In genomic region chr15:70504305-70504951, GRCh38 we compare ENCODE assay signal across 1 cellular context.
TF ChIP-seq lines count a peak whose summit lies in the region.

No MANE protein-coding gene starts in this region.

TF ChIP-seq in GM12878, 131 proteins besides CTCF, POLR2A, EP300 and RAD21 (continued from another document):
- no peak for TF ChIP-seq POLR2AphosphoS2 (IDR thresholded peaks at IDR 0.05; ENCODE audit: low read depth, low read length)
- 0 out of 2 replicates have a peak, but pooled peaks have one; percentile 31 for TF ChIP-seq CBFB (IDR thresholded peaks at IDR 0.05; ENCODE audit: low read depth)
- TF ChIP-seq, protein P1, sequence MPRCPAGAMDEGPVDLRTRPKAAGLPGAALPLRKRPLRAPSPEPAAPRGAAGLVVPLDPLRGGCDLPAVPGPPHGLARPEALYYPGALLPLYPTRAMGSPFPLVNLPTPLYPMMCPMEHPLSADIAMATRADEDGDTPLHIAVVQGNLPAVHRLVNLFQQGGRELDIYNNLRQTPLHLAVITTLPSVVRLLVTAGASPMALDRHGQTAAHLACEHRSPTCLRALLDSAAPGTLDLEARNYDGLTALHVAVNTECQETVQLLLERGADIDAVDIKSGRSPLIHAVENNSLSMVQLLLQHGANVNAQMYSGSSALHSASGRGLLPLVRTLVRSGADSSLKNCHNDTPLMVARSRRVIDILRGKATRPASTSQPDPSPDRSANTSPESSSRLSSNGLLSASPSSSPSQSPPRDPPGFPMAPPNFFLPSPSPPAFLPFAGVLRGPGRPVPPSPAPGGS (IDR thresholded peaks at IDR 0.05; ENCODE audit: borderline replicate concordance, insufficient read depth, low read depth, low read length, poor library complexity, severe bottlenecking) = peak; percentile 45
- TF ChIP-seq BHLHE40 (IDR thresholded peaks at IDR 0.05; ENCODE audit: borderline replicate concordance in 1 of 2, low read depth in 2 of 2, low read length in 1 of 2) = 0 out of 4 replicates have a peak, but pooled peaks have one; percentile 6 to 13
- TF ChIP-seq, protein P2, sequence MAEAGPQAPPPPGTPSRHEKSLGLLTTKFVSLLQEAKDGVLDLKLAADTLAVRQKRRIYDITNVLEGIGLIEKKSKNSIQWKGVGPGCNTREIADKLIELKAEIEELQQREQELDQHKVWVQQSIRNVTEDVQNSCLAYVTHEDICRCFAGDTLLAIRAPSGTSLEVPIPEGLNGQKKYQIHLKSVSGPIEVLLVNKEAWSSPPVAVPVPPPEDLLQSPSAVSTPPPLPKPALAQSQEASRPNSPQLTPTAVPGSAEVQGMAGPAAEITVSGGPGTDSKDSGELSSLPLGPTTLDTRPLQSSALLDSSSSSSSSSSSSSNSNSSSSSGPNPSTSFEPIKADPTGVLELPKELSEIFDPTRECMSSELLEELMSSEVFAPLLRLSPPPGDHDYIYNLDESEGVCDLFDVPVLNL (IDR thresholded peaks at IDR 0.05; ENCODE audit: low read depth, low read length) = no peak
- TF ChIP-seq, protein P3, sequence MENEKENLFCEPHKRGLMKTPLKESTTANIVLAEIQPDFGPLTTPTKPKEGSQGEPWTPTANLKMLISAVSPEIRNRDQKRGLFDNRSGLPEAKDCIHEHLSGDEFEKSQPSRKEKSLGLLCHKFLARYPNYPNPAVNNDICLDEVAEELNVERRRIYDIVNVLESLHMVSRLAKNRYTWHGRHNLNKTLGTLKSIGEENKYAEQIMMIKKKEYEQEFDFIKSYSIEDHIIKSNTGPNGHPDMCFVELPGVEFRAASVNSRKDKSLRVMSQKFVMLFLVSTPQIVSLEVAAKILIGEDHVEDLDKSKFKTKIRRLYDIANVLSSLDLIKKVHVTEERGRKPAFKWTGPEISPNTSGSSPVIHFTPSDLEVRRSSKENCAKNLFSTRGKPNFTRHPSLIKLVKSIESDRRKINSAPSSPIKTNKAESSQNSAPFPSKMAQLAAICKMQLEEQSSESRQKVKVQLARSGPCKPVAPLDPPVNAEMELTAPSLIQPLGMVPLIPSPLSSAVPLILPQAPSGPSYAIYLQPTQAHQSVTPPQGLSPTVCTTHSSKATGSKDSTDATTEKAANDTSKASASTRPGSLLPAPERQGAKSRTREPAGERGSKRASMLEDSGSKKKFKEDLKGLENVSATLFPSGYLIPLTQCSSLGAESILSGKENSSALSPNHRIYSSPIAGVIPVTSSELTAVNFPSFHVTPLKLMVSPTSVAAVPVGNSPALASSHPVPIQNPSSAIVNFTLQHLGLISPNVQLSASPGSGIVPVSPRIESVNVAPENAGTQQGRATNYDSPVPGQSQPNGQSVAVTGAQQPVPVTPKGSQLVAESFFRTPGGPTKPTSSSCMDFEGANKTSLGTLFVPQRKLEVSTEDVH (IDR thresholded peaks at IDR 0.05; ENCODE audit: low read depth, partially characterized antibody) = no peak
- 0 out of 3 replicates have a peak, but pooled peaks have one; percentile 45 for TF ChIP-seq POU2F2 (IDR thresholded peaks at IDR 0.05; ENCODE audit: borderline replicate concordance, low read depth, low read length)
- no peak for TF ChIP-seq MLLT1 (IDR thresholded peaks at IDR 0.05)
- TF ChIP-seq, protein P4, sequence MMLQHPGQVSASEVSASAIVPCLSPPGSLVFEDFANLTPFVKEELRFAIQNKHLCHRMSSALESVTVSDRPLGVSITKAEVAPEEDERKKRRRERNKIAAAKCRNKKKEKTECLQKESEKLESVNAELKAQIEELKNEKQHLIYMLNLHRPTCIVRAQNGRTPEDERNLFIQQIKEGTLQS (IDR thresholded peaks at IDR 0.05; ENCODE audit: borderline replicate concordance, extremely low read depth, low read depth, low read length) = no peak; the same call in 1 of the 2 replicates
- 0 out of 2 replicates have a peak, but pooled peaks have one; percentile 32 for TF ChIP-seq MEF2A (IDR thresholded peaks at IDR 0.05; ENCODE audit: insufficient read depth, low read depth, low read length)
- TF ChIP-seq TAF1 (IDR thresholded peaks at IDR 0.05; ENCODE audit: borderline replicate concordance, low read depth, low read length) = 0 out of 2 replicates have a peak, but pooled peaks have one; percentile 15
- TF ChIP-seq EGR1 (IDR thresholded peaks at IDR 0.05; ENCODE audit: borderline replicate concordance in 1 of 2, low read depth in 2 of 2, low read length in 2 of 2) = peak; percentile 7 to 75; a peak in 2 of 3 replicates
- peak; percentile 51; the same call in 1 of the 2 replicates for TF ChIP-seq ZBED1 (IDR thresholded peaks at IDR 0.05; ENCODE audit: borderline replicate concordance)
- TF ChIP-seq, protein P5, sequence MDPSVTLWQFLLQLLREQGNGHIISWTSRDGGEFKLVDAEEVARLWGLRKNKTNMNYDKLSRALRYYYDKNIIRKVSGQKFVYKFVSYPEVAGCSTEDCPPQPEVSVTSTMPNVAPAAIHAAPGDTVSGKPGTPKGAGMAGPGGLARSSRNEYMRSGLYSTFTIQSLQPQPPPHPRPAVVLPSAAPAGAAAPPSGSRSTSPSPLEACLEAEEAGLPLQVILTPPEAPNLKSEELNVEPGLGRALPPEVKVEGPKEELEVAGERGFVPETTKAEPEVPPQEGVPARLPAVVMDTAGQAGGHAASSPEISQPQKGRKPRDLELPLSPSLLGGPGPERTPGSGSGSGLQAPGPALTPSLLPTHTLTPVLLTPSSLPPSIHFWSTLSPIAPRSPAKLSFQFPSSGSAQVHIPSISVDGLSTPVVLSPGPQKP (IDR thresholded peaks at IDR 0.05; ENCODE audit: low read depth, low read length) = no peak
- TF ChIP-seq BACH1 (IDR thresholded peaks at IDR 0.05; ENCODE audit: borderline replicate concordance) = no peak
- TF ChIP-seq MXI1 (IDR thresholded peaks at IDR 0.05; ENCODE audit: low read depth, low read length) = no peak
- TF ChIP-seq NR2F1 (conservative IDR thresholded peaks at IDR 0.05) = 0 out of 2 replicates have a peak, but pooled peaks have one; percentile 16
- TF ChIP-seq FOXM1 (IDR thresholded peaks at IDR 0.05; ENCODE audit: low read depth, low read length) = peak; percentile 15; the same call in 1 of the 2 replicates
- peak; percentile 66; the same call in 1 of the 2 replicates for TF ChIP-seq PAX5 (IDR thresholded peaks at IDR 0.05; ENCODE audit: borderline replicate concordance, low read depth, low read length)
- peak; percentile 72 for TF ChIP-seq POLR2AphosphoS5 (IDR thresholded peaks at IDR 0.05; ENCODE audit: low read length)
- no peak; a peak in 1 of 4 replicates for TF ChIP-seq ETV6 (conservative IDR thresholded peaks at IDR 0.05 in 1 of 2, IDR thresholded peaks at IDR 0.05 in 1 of 2; ENCODE audit: borderline replicate concordance in 1 of 2, low read depth in 1 of 2)
- TF ChIP-seq EZH2 (IDR thresholded peaks at IDR 0.05; ENCODE audit: borderline replicate concordance, control insufficient read depth, low read depth, low read length) = no peak
- TF ChIP-seq BCL11A (IDR thresholded peaks at IDR 0.05; ENCODE audit: low read depth, low read length) = peak; percentile 72; the same call in 1 of the 2 replicates
- TF ChIP-seq RB1 (IDR thresholded peaks at IDR 0.05; ENCODE audit: borderline replicate concordance) = no peak
- TF ChIP-seq, protein P6, sequence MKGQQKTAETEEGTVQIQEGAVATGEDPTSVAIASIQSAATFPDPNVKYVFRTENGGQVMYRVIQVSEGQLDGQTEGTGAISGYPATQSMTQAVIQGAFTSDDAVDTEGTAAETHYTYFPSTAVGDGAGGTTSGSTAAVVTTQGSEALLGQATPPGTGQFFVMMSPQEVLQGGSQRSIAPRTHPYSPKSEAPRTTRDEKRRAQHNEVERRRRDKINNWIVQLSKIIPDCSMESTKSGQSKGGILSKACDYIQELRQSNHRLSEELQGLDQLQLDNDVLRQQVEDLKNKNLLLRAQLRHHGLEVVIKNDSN (IDR thresholded peaks at IDR 0.05; ENCODE audit: borderline replicate concordance, extremely low read length, insufficient read depth, low read depth, low read length) = peak; percentile 63
- TF ChIP-seq GATAD2B (conservative IDR thresholded peaks at IDR 0.05; ENCODE audit: low read depth) = 0 out of 2 replicates have a peak, but pooled peaks have one; percentile 31
- TF ChIP-seq, protein P7, sequence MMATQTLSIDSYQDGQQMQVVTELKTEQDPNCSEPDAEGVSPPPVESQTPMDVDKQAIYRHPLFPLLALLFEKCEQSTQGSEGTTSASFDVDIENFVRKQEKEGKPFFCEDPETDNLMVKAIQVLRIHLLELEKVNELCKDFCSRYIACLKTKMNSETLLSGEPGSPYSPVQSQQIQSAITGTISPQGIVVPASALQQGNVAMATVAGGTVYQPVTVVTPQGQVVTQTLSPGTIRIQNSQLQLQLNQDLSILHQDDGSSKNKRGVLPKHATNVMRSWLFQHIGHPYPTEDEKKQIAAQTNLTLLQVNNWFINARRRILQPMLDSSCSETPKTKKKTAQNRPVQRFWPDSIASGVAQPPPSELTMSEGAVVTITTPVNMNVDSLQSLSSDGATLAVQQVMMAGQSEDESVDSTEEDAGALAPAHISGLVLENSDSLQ (IDR thresholded peaks at IDR 0.05) = peak; percentile 47; the same call in 1 of the 2 replicates
- TF ChIP-seq EED (IDR thresholded peaks at IDR 0.05; ENCODE audit: low read depth) = peak; percentile 60; the same call in 1 of the 2 replicates
- no peak for TF ChIP-seq SUZ12 (IDR thresholded peaks at IDR 0.05; ENCODE audit: unreplicated experiment)
- peak; percentile 78 for TF ChIP-seq SMAD1 (IDR thresholded peaks at IDR 0.05; ENCODE audit: low read depth, partially characterized antibody)
- TF ChIP-seq LARP7 (IDR thresholded peaks at IDR 0.05) = 0 out of 2 replicates have a peak, but pooled peaks have one; percentile 1
- peak; percentile 25; the same call in 1 of the 2 replicates for TF ChIP-seq CREB1 (IDR thresholded peaks at IDR 0.05; ENCODE audit: low read depth)
- TF ChIP-seq ATF7 (IDR thresholded peaks at IDR 0.05; ENCODE audit: low read depth) = 0 out of 2 replicates have a peak, but pooled peaks have one; percentile 9
